Comparison of ENCODE assay signal across 24 cellular contexts in genomic region chr4:807792-808191, GRCh38. TPM values are rescaled to one million over a fixed set of nuclear protein-coding genes. Genes with fewer than 3 reads are reported as not detected.
"Had no signal": no experiment of that assay in that cellular context is flagged by ENCODE, and none has a peak within 500 bp of the region (broad histone marks: within the 10 kb centered on the region; RNA-seq: fewer than 3 reads in every experiment).

No MANE protein-coding gene starts in this region.

- H3K4me1 ChIP-seq: heart left ventricle, prostate gland, right lobe of liver, testis had no signal

- FAIRE-seq: colon, endothelial cell of umbilical vein, frontal cortex had no signal

- DNase-seq: dermis blood vessel endothelial cell; erythroblast; heart left ventricle; hippocampal formation; kidney glomerular epithelial cell; natural killer cell; ovary; spleen; stimulated activated CD4-positive, alpha-beta T cell treated with anti-CD3 and anti-CD28 coated beads, Interleukin-15, amount 100 ng/mL, for 24 hours; stimulated activated CD4-positive, alpha-beta T cell treated with anti-CD3 and anti-CD28 coated beads, Interleukin-1b, Interleukin-23, amount 100 ng/mL, for 48 hours; stimulated activated CD4-positive, alpha-beta T cell treated with anti-CD3 and anti-CD28 coated beads, Interleukin-4, amount 100 ng/mL, for 24 hours; testis; trophoblast cell had no signal

- H3K9me3 ChIP-seq: prostate gland, right lobe of liver, testis had no signal

- H3K27ac Mint-ChIP-seq: natural killer cell; stimulated activated memory B cell treated with anti-CD40 and anti-IgM and Interleukin-4, amounts not matched to agents 10 μg/mL and 1 μg/mL and 100 μg/mL, for 72 hours had no signal

- H3K36me3 Mint-ChIP-seq: natural killer cell; stimulated activated memory B cell treated with anti-CD40 and anti-IgM and Interleukin-4, amounts not matched to agents 10 μg/mL and 1 μg/mL and 100 μg/mL, for 72 hours had no signal

- H3K4me3 ChIP-seq: ovary, prostate gland, right lobe of liver, spleen, testis had no signal

- H3K4me1 Mint-ChIP-seq: central memory CD8-positive, alpha-beta T cell; neural crest cell; stimulated activated memory B cell treated with anti-CD40 and anti-IgM and Interleukin-4, amounts not matched to agents 10 μg/mL and 1 μg/mL and 100 μg/mL, for 72 hours had no signal

- H3K27me3 ChIP-seq: ovary, right lobe of liver, testis had no signal

- ATAC-seq: heart left ventricle; left lobe of liver; natural killer cell; right lobe of liver; stimulated activated memory B cell treated with anti-CD40 and anti-IgM and Interleukin-4, amounts not matched to agents 10 μg/mL and 1 μg/mL and 100 μg/mL, for 72 hours had no signal

- H3K27ac ChIP-seq: heart left ventricle, ovary, prostate gland, right lobe of liver, spleen, testis had no signal

- H3K36me3 ChIP-seq: heart left ventricle, ovary, prostate gland, right lobe of liver, spleen had no signal

- H3K4me3 Mint-ChIP-seq: central memory CD8-positive, alpha-beta T cell; natural killer cell; neural crest cell; stimulated activated memory B cell treated with anti-CD40 and anti-IgM and Interleukin-4, amounts not matched to agents 10 μg/mL and 1 μg/mL and 100 μg/mL, for 72 hours; stimulated activated naive CD8-positive, alpha-beta T cell treated with anti-CD3 and anti-CD28 coated beads, Interleukin-15, Interleukin-2, amounts not matched to agents 100 ng/mL and 50 ng/mL, for 24 hours had no signal

- H3K9me3 Mint-ChIP-seq: central memory CD8-positive, alpha-beta T cell; natural killer cell; stimulated activated naive CD8-positive, alpha-beta T cell treated with anti-CD3 and anti-CD28 coated beads, Interleukin-15, Interleukin-2, amounts not matched to agents 100 ng/mL and 50 ng/mL, for 24 hours had no signal

RNA-seq across cellular contexts. Expression of gene CPLX1, which starts 18.1 kb away (rescaled TPM):
- total RNA-seq: glomerular endothelial cell, natural killer cell had no signal
